Comparison of ENCODE assay signal across 8 cellular contexts in genomic region chr20:57350086-57350710, GRCh38. TPM values are rescaled to one million over a fixed set of nuclear protein-coding genes. Genes with fewer than 3 reads are reported as not detected.
DNase-seq lines count a peak whose midpoint lies in the region; TF ChIP-seq lines count a peak whose summit lies in the region.
"Had no signal": no experiment of that assay in that cellular context is flagged by ENCODE, and none has a peak within 500 bp of the region (broad histone marks: within the 10 kb centered on the region; RNA-seq: fewer than 3 reads in every experiment).

No MANE protein-coding gene starts in this region.

- no peak overlapping the region for H3K27ac ChIP-seq in OCI-LY3 (ENCODE audit: low read length)

- H4K20me1 ChIP-seq in OCI-LY3 (ENCODE audit: insufficient read depth, low read length): peaks cover 21% of the 10 kb centered on the region

- H3K79me2 ChIP-seq in OCI-LY3 (ENCODE audit: low read length): peaks cover 39% of the 10 kb centered on the region

- H3K27me3 Mint-ChIP-seq in progenitor cell of endocrine pancreas: no peaks in the 10 kb centered on the region

- peak overlapping the region; percentile 29 for H3K4me2 ChIP-seq in OCI-LY3 (ENCODE audit: low read length)

- H3K9ac ChIP-seq in OCI-LY3 (ENCODE audit: low read length): no peak overlapping the region

- no peaks in the 10 kb centered on the region for H3K9me3 Mint-ChIP-seq in progenitor cell of endocrine pancreas (ENCODE audit: low read depth)

- H3K27ac Mint-ChIP-seq in progenitor cell of endocrine pancreas: no peak overlapping the region

- peaks cover 11% of the 10 kb centered on the region for H3K4me1 Mint-ChIP-seq in progenitor cell of endocrine pancreas (ENCODE audit: low read depth)

- H3K4me3 Mint-ChIP-seq in progenitor cell of endocrine pancreas (ENCODE audit: low read depth): peak overlapping the region; percentile 59

- peaks cover 25% of the 10 kb centered on the region for H3K36me3 ChIP-seq in OCI-LY3 (replicated peaks; ENCODE audit: low read depth, low read length)

- peaks cover 13% of the 10 kb centered on the region for H3K4me1 ChIP-seq in OCI-LY3 (ENCODE audit: low read length)

- no peaks in the 10 kb centered on the region for H3K27me3 ChIP-seq in OCI-LY3 (ENCODE audit: low read depth, low read length)

- H2AFZ ChIP-seq in OCI-LY3 (ENCODE audit: low read depth, low read length): peak overlapping the region; percentile 44

- H3K9me3 ChIP-seq in OCI-LY3 (ENCODE audit: insufficient read depth, low read length): no peaks in the 10 kb centered on the region

- DNase-seq in ELR (ENCODE audit: low read depth): peak; percentile 28
- DNase-seq in choroid plexus epithelial cell (ENCODE audit: low read depth): peak; percentile 8
- no peak for DNase-seq in progenitor cell of endocrine pancreas (ENCODE audit: low spot score, unreplicated experiment)
- no peak for DNase-seq in GF-D8 (lab: John Stamatoyannopoulos, UW)
- no peak for DNase-seq in GM20000 (ENCODE audit: low spot score)
- DNase-seq in DMS114 treated with DMSO at 0.1 percent for 48 hours (lab: John Stamatoyannopoulos, UW; ENCODE audit: unreplicated experiment): no peak

- H3K36me3 Mint-ChIP-seq in progenitor cell of endocrine pancreas (ENCODE audit: insufficient read depth): peaks cover 4% of the 10 kb centered on the region

- TF ChIP-seq CTCF in OCI-LY3 (IDR thresholded peaks at IDR 0.05; ENCODE audit: low read depth, low read length): no peak
- TF ChIP-seq CTCF in choroid plexus epithelial cell (conservative IDR thresholded peaks at IDR 0.05; ENCODE audit: low read depth, low read length): no peak
- no peak for TF ChIP-seq CTCF in progenitor cell of endocrine pancreas (IDR thresholded peaks at IDR 0.05; ENCODE audit: unreplicated experiment)
- no peak for TF ChIP-seq CTCF in GM20000 (IDR thresholded peaks at IDR 0.05; ENCODE audit: extremely low read depth, missing control alignments)

- H3K4me3 ChIP-seq in OCI-LY3 (ENCODE audit: low read length) (peak overlapping the region; percentile 32), choroid plexus epithelial cell (ENCODE audit: low read depth, low read length) (no peak overlapping the region)

RNA-seq across cellular contexts. Expression of gene RAE1, which starts 0.9 kb away (rescaled TPM):
- total RNA-seq in progenitor cell of endocrine pancreas: 44.6 and 47.3 TPM in 2 replicates

RNA-seq across cellular contexts. Expression of gene SPO11, which starts 20.6 kb away (rescaled TPM):
- total RNA-seq in progenitor cell of endocrine pancreas: not detected in 2 replicates
- total RNA-seq: pulmonary artery endothelial cell had no signal

RNA-seq across cellular contexts. Expression of gene RBM38, which starts 41.0 kb away (rescaled TPM):
- 21.0 and 24.1 TPM in 2 replicates for total RNA-seq in progenitor cell of endocrine pancreas

Comparison
In these comparisons a context has a peak if more than half of its experiments do, and no peak if none do; other contexts are left out.
1. DNase-seq: peak in ELR (single experiment) and choroid plexus epithelial cell (single experiment); none in progenitor cell of endocrine pancreas (single experiment), GF-D8 (single experiment), GM20000 (single experiment) and DMS114 treated with DMSO at 0.1 percent for 48 hours (single experiment).